In the genomic region with DNA sequence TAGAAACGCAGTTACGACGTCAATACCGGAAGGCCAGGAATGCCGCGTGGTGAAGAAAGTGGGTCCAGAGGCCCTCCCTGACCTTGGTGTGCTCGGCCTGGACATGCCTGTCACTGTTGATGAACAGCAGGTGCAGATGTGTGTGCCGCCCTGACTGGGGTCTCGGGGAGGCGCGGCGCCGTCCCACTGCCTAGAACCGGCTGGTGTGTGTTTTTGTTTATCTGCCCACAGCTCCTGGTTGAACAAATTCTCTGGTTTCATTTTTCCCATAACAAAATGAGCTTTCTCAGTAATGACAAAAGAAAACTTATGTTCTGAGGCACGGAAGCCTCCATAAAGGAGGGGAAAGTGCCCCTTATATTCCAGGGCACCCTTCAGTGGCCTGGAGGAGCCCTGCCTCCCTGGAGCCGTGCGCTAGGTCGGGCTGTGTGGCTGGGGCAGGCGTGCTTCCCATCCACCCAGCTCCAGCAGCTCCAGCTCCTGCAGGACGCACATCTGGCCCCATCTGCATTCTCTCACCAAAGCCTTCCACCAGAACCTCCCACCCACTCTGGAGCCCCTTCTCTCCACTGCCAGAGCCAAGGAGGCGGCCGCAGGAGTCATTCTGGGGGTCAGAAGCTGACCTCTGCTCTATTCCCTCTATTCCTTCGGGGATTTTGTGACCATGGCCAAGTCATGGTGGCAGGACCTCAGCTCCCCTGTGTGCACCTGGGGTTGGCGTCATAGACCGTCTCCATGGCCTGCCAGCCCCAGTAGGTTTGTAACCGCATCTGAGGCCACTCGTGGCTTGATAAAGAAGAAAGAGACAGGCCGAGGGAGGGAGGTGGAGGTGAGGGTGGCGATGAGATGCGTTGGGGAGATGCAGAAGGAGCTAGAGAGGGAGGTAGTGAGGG, we compare ENCODE assay signal across 18 cellular contexts. TPM values are rescaled to one million over a fixed set of nuclear protein-coding genes. Genes with fewer than 3 reads are reported as not detected.
DNase-seq lines count a peak whose midpoint lies in the region; FAIRE-seq and TF ChIP-seq lines count a peak whose summit lies in the region.
"Had no signal": no experiment of that assay in that cellular context is flagged by ENCODE, and none has a peak within 500 bp of the region (broad histone marks: within the 10 kb centered on the region; RNA-seq: fewer than 3 reads in every experiment).

No MANE protein-coding gene starts in this region.

- DNase-seq in astrocyte (ENCODE audit: low read depth) (no peak), glutamatergic neuron (peak; percentile 10), mesothelial cell of epicardium (ENCODE audit: low spot score in 2 of 2, unreplicated experiment in 2 of 2) (peak in 1 of 2 experiments; percentile 7), tibial artery (peak; percentile 14 to 59), smooth muscle cell (lab: John Stamatoyannopoulos, UW; ENCODE audit: unreplicated experiment) (no peak), SJCRH30 (no peak), NCI-H345 treated with DMSO at 0.1 percent for 48 hours (lab: John Stamatoyannopoulos, UW; ENCODE audit: unreplicated experiment) (no peak)
- DNase-seq: NCI-H1417; NCI-H2081 treated with DMSO at 0.1 percent for 48 hours; NCI-H446; stimulated activated CD4-positive, alpha-beta T cell treated with anti-CD3 and anti-CD28 coated beads, Interleukin-4, amount 100 ng/mL, for 24 hours; stimulated activated naive B cell treated with anti-CD40 and anti-IgM and Interleukin-4, amounts not matched to agents 10 μg/mL and 1 μg/mL and 100 μg/mL, for 72 hours; T-helper 9 cell had no signal

- H3K4me3 ChIP-seq in astrocyte (ENCODE audit: insufficient read depth, low read depth, low read length) (no peak overlapping the region), tibial artery (no peak overlapping the region), smooth muscle cell (no peak overlapping the region), SJCRH30 (no peak overlapping the region)
- H3K4me3 ChIP-seq: prostate gland had no signal

- H3K36me3 Mint-ChIP-seq in astrocyte (ENCODE audit: low read depth, unreplicated experiment) (no peaks in the 10 kb centered on the region), glutamatergic neuron (ENCODE audit: unreplicated experiment) (peaks cover 6% of the 10 kb centered on the region), mesothelial cell of epicardium (no peaks in the 10 kb centered on the region)
- H3K36me3 Mint-ChIP-seq: activated naive CD8-positive, alpha-beta T cell; CD8-positive, alpha-beta memory T cell had no signal

- peaks cover 15% of the 10 kb centered on the region for H3K4me1 ChIP-seq in astrocyte (ENCODE audit: insufficient read depth, low read length)
- H3K4me1 ChIP-seq in tibial artery: peaks cover 0 to 26% (median 14%) of the 10 kb centered on the region in 4 donors
- H3K4me1 ChIP-seq in smooth muscle cell (ENCODE audit: low read depth): no peaks in the 10 kb centered on the region
- peaks cover 24% of the 10 kb centered on the region for H3K4me1 ChIP-seq in SJCRH30
- H3K4me1 ChIP-seq: prostate gland had no signal

- H3K4me1 Mint-ChIP-seq in astrocyte (ENCODE audit: low read depth, unreplicated experiment) (peaks cover 7% of the 10 kb centered on the region), glutamatergic neuron (ENCODE audit: low read depth, unreplicated experiment) (peaks cover 6% of the 10 kb centered on the region), mesothelial cell of epicardium (peaks cover 32% of the 10 kb centered on the region)
- H3K4me1 Mint-ChIP-seq: CD8-positive, alpha-beta memory T cell had no signal

- no peaks in the 10 kb centered on the region for H4K20me1 ChIP-seq in astrocyte (ENCODE audit: insufficient read depth, low read length)
- H4K20me1 ChIP-seq in smooth muscle cell (ENCODE audit: low read depth): no peaks in the 10 kb centered on the region

- FAIRE-seq in astrocyte (lab: Jason Lieb, UNC): no peak

- H3K9me3 ChIP-seq in astrocyte (ENCODE audit: insufficient read depth, low read depth, low read length) (no peaks in the 10 kb centered on the region), tibial artery (no peaks in the 10 kb centered on the region), smooth muscle cell (replicated peaks; ENCODE audit: low read depth) (no peaks in the 10 kb centered on the region), SJCRH30 (replicated peaks) (no peaks in the 10 kb centered on the region; the same call in 1 of the 2 replicates)
- H3K9me3 ChIP-seq: prostate gland had no signal

- WGBS in smooth muscle cell (ENCODE audit: low lambda C conversion rate): 84% methylated on average over 30 of the region's 30 CpGs

- peaks cover 10% of the 10 kb centered on the region for H3F3A ChIP-seq in smooth muscle cell (ENCODE audit: low read depth)

- no peak for TF ChIP-seq CTCF in astrocyte (IDR thresholded peaks at IDR 0.05; ENCODE audit: insufficient read depth, low read depth, low read length)
- TF ChIP-seq CTCF in glutamatergic neuron (IDR thresholded peaks at IDR 0.05; ENCODE audit: partially characterized antibody, unreplicated experiment): no peak
- no peak for TF ChIP-seq CTCF in mesothelial cell of epicardium (IDR thresholded peaks at IDR 0.05; ENCODE audit: unreplicated experiment)
- TF ChIP-seq CTCF in tibial artery (IDR thresholded peaks at IDR 0.05): no peak
- TF ChIP-seq CTCF in smooth muscle cell (IDR thresholded peaks at IDR 0.05; ENCODE audit: borderline replicate concordance, insufficient read depth, poor library complexity, severe bottlenecking): no peak

- H3K4me2 ChIP-seq in astrocyte (ENCODE audit: low read length): no peak overlapping the region
- no peak overlapping the region for H3K4me2 ChIP-seq in smooth muscle cell

- H2AFZ ChIP-seq in astrocyte (ENCODE audit: low read depth, low read length) (no peak overlapping the region), smooth muscle cell (ENCODE audit: low read depth) (no peak overlapping the region)

- no peak overlapping the region for H3K4me3 Mint-ChIP-seq in astrocyte (ENCODE audit: unreplicated experiment)
- H3K4me3 Mint-ChIP-seq in glutamatergic neuron (ENCODE audit: unreplicated experiment): no peak overlapping the region
- no peak overlapping the region for H3K4me3 Mint-ChIP-seq in mesothelial cell of epicardium
- H3K4me3 Mint-ChIP-seq: activated naive CD8-positive, alpha-beta T cell; activated T-helper 1 cell treated with anti-CD3 and anti-CD28 coated beads, Interleukin-12 subunit alpha, Interleukin-12 subunit beta, Interleukin-2, Interleukin-4 antibody, amounts not matched to agents 30 ng/mL and 10 ng/mL and 1 ng/mL, durations not matched to agents 14 hours and 24 hours and 36 hours; CD8-positive, alpha-beta memory T cell; stimulated activated naive B cell treated with anti-CD40 and anti-IgM and Interleukin-4, amounts not matched to agents 10 μg/mL and 1 μg/mL and 100 μg/mL, for 72 hours had no signal

- H3K27me3 Mint-ChIP-seq in astrocyte (ENCODE audit: low read depth, unreplicated experiment) (peaks cover 16% of the 10 kb centered on the region), glutamatergic neuron (ENCODE audit: unreplicated experiment) (peaks cover 9% of the 10 kb centered on the region), mesothelial cell of epicardium (ENCODE audit: low read depth) (no peaks in the 10 kb centered on the region)

- H3K9me3 Mint-ChIP-seq in astrocyte (ENCODE audit: unreplicated experiment) (peaks cover 2% of the 10 kb centered on the region), glutamatergic neuron (ENCODE audit: unreplicated experiment) (peaks cover 6% of the 10 kb centered on the region), mesothelial cell of epicardium (no peaks in the 10 kb centered on the region)
- H3K9me3 Mint-ChIP-seq: activated T-helper 1 cell treated with anti-CD3 and anti-CD28 coated beads, Interleukin-12 subunit alpha, Interleukin-12 subunit beta, Interleukin-2, Interleukin-4 antibody, amounts not matched to agents 30 ng/mL and 10 ng/mL and 1 ng/mL, durations not matched to agents 14 hours and 24 hours and 36 hours; CD8-positive, alpha-beta memory T cell had no signal

- H3K27me3 ChIP-seq in astrocyte (ENCODE audit: insufficient read depth, low read length) (no peaks in the 10 kb centered on the region), tibial artery (no peaks in the 10 kb centered on the region), smooth muscle cell (ENCODE audit: low read depth) (no peaks in the 10 kb centered on the region), SJCRH30 (no peaks in the 10 kb centered on the region)

- H3K9ac ChIP-seq in astrocyte (ENCODE audit: low read length) (no peak overlapping the region), smooth muscle cell (ENCODE audit: low read depth) (no peak overlapping the region)

- intact Hi-C loops in tibial artery (cut with DNase I; ENCODE audit: low total_unique reads): loop anchor here (5.0 kb wide), 1 partner anchor 47 kb away; no protein-coding TSS in a partner anchor

- peak overlapping the region; percentile 58 for H3K27ac Mint-ChIP-seq in astrocyte (ENCODE audit: unreplicated experiment)
- no peak overlapping the region for H3K27ac Mint-ChIP-seq in glutamatergic neuron (ENCODE audit: unreplicated experiment)
- H3K27ac Mint-ChIP-seq in mesothelial cell of epicardium: peak overlapping the region; percentile 61
- H3K27ac Mint-ChIP-seq: activated naive CD8-positive, alpha-beta T cell; activated T-helper 1 cell treated with anti-CD3 and anti-CD28 coated beads, Interleukin-12 subunit alpha, Interleukin-12 subunit beta, Interleukin-2, Interleukin-4 antibody, amounts not matched to agents 30 ng/mL and 10 ng/mL and 1 ng/mL, durations not matched to agents 14 hours and 24 hours and 36 hours; CD8-positive, alpha-beta memory T cell; stimulated activated naive B cell treated with anti-CD40 and anti-IgM and Interleukin-4, amounts not matched to agents 10 μg/mL and 1 μg/mL and 100 μg/mL, for 72 hours had no signal

- no peaks in the 10 kb centered on the region for H3K79me2 ChIP-seq in astrocyte (ENCODE audit: insufficient read depth, low read length)
- H3K79me2 ChIP-seq in smooth muscle cell (ENCODE audit: low read depth): no peaks in the 10 kb centered on the region

- H3K36me3 ChIP-seq in astrocyte (ENCODE audit: insufficient read depth, low read length) (no peaks in the 10 kb centered on the region), tibial artery (no peaks in the 10 kb centered on the region), smooth muscle cell (ENCODE audit: low read depth) (no peaks in the 10 kb centered on the region), SJCRH30 (no peaks in the 10 kb centered on the region)
- H3K36me3 ChIP-seq: prostate gland had no signal

- no peak overlapping the region for H3K27ac ChIP-seq in astrocyte (ENCODE audit: low read depth, low read length)
- H3K27ac ChIP-seq in tibial artery: no peak overlapping the region
- no peak overlapping the region for H3K27ac ChIP-seq in smooth muscle cell (ENCODE audit: low read depth)
- no peak overlapping the region for H3K27ac ChIP-seq in SJCRH30
- H3K27ac ChIP-seq: epithelial cell of prostate had no signal

RNA-seq across cellular contexts. Expression of gene COL18A1, which starts 20.1 kb away (rescaled TPM):
- 616 and 692 TPM in 2 replicates for total RNA-seq in astrocyte
- 9.5 TPM for total RNA-seq in glutamatergic neuron (ENCODE audit: unreplicated experiment)
- total RNA-seq in mesothelial cell of epicardium: 302 to 315 TPM (median 305 TPM) in 3 replicates
- total RNA-seq in smooth muscle cell: 192 and 240 TPM in 2 replicates
- 362 and 485 TPM in 2 replicates for polyA plus RNA-seq in smooth muscle cell
- 18.5 and 19.5 TPM in 2 replicates for total RNA-seq in SJCRH30 (2014; rRNA removed; shearing (Covaris generic))

Comparison
In these comparisons a context has a peak if more than half of its experiments do, and no peak if none do; other contexts are left out.
1. DNase-seq: peak in glutamatergic neuron (single experiment) and tibial artery (2 of 2); none in astrocyte (single experiment), smooth muscle cell (single experiment), SJCRH30 (0 of 2) and NCI-H345 treated with DMSO at 0.1 percent for 48 hours (single experiment).